Comparison of ENCODE assay signal across 13 cellular contexts in the genomic region with DNA sequence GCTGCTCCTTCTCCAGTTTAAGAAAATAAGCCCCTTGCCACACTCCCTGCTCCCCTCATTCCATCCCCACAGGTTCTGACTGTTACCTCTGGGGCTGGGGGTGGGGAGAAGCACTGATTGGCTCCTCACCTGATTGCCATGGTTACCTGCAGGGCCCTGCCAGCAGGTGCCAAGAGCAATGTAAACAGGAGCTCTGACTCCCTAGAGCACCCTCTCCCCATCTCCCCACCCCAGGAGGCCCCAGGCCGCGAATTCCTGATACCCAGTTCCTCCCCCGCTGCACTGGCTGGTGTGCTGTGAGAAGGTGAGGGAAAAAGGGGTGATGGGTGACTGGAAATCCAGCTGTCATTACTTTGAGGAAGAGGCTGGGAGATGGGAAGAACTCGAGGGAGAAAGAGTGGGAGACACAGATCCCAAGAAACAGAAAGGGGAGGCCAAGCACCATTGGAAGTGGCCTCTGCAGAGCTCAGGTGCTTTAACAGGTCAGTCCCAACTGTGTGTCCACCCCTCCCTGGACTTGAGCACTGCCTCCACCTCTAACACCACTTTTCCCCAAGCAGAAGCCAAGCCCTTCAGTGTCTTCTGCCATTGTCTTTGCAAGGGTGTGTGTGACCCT. TPM values are rescaled to one million over a fixed set of nuclear protein-coding genes. Genes with fewer than 3 reads are reported as not detected.
DNase-seq lines count a peak whose midpoint lies in the region; ATAC-seq and TF ChIP-seq lines count a peak whose summit lies in the region.
"Had no signal": no experiment of that assay in that cellular context is flagged by ENCODE, and none has a peak within 500 bp of the region (broad histone marks: within the 10 kb centered on the region; RNA-seq: fewer than 3 reads in every experiment).

No MANE protein-coding gene starts in this region.

- H3K36me3 ChIP-seq in HUES48 (ENCODE audit: control insufficient read depth, insufficient read depth, low read length) (peaks cover 20% of the 10 kb centered on the region), PC-9 (ENCODE audit: low read depth) (peaks cover 6% of the 10 kb centered on the region; the same call in 1 of the 2 replicates), left lung (peaks cover 0 to 14% of the 10 kb centered on the region in 2 donors)

- H3K4me3 ChIP-seq in HUES48 (ENCODE audit: low read depth, low read length) (peak overlapping the region; percentile 33; the same call in 1 of the 2 replicates), PC-9 (no peak overlapping the region), left lung (no peak overlapping the region), foreskin fibroblast (ENCODE audit: low read depth in 1 of 2, low read length in 2 of 2) (no peak overlapping the region)

- H3K4me1 ChIP-seq in HUES48 (ENCODE audit: control insufficient read depth, insufficient read depth, low read length) (peaks cover 34% of the 10 kb centered on the region), PC-9 (replicated peaks; ENCODE audit: insufficient read depth) (peaks cover 27% of the 10 kb centered on the region), left lung (peaks cover 21 to 69% of the 10 kb centered on the region in 2 donors)

- CTCF ChIA-PET in PC-9 (lab: Charles Lee) = interaction anchor here (0.7 to 1.5 kb wide), 2 partner anchors 9 to 12 kb away, joined by 4 to 8 read pairs; no protein-coding TSS in a partner anchor

- ATAC-seq in left lung (peak; percentile 26), GM18520 (IDR thresholded peaks at IDR 0.05; ENCODE audit: unreplicated experiment) (no peak)
- ATAC-seq: activated T-cell treated with anti-CD3 and anti-CD28 coated beads, Interleukin-2, amount 50 U/mL, for 4 hours had no signal

- H3K4me2 ChIP-seq in PC-9 = 0 out of 2 replicates have a peak overlapping the region, but pooled peaks have one; percentile 16

- no TSS peak for BruUV-seq in PC-9 (replicated peaks; lab: Mats Ljungman, UMichigan)

- H3K27ac ChIP-seq in C4-2B (peak overlapping the region; percentile 58; the same call in 1 of the 2 replicates), HUES48 (ENCODE audit: low read depth, low read length) (no peak overlapping the region), PC-9 (no peak overlapping the region), left lung (peak overlapping the region in 1 of 2 donors; percentile 33)
- H3K27ac ChIP-seq: HL-60 had no signal

- no peak for TF ChIP-seq CTCF in C4-2B (conservative IDR thresholded peaks at IDR 0.05)
- TF ChIP-seq CTCF in PC-9 (conservative IDR thresholded peaks at IDR 0.05) = no peak
- TF ChIP-seq CTCF in left lung (IDR thresholded peaks at IDR 0.05) = no peak
- no peak for TF ChIP-seq CTCF in GM20000 (IDR thresholded peaks at IDR 0.05; ENCODE audit: extremely low read depth, missing control alignments)
- no peak for TF ChIP-seq CTCF in foreskin fibroblast (IDR thresholded peaks at IDR 0.05; ENCODE audit: low read depth, low read length)

- peaks cover 52% of the 10 kb centered on the region for H4K20me1 ChIP-seq in PC-9 (ENCODE audit: insufficient read depth)

- H3K27me3 ChIP-seq in HUES48 (ENCODE audit: control insufficient read depth, insufficient read depth, low read length) (no peaks in the 10 kb centered on the region), PC-9 (ENCODE audit: insufficient read depth, low read depth) (no peaks in the 10 kb centered on the region), left lung (peaks cover 0 to 39% of the 10 kb centered on the region in 2 donors)

- DNase-seq in PC-9 (no peak), left lung (no peak), GM20000 (ENCODE audit: low spot score) (no peak), foreskin fibroblast (no peak)
- DNase-seq in activated naive CD4-positive, alpha-beta T cell (lab: John Stamatoyannopoulos, UW) = no peak
- DNase-seq: activated B cell treated with CpG ODN at 0.5 μM for 24 hours; activated T-cell treated with anti-CD3 and anti-CD28 coated beads, Interleukin-2, amount 50 U/mL, for 4 hours; CD4-positive, alpha-beta memory T cell; MV-4-11 had no signal

- no peaks in the 10 kb centered on the region for H3K9me2 ChIP-seq in PC-9 (ENCODE audit: insufficient read depth)

- POLR2A ChIA-PET in PC-9 (lab: Charles Lee; ENCODE audit: unreplicated experiment) = no interaction called here

- peaks cover 70% of the 10 kb centered on the region for H3K79me2 ChIP-seq in PC-9 (ENCODE audit: low read depth)

- peaks cover 26% of the 10 kb centered on the region; the same call in 1 of the 2 replicates for H3F3A ChIP-seq in PC-9 (ENCODE audit: insufficient read depth, low read depth)

- H2AFZ ChIP-seq in PC-9 = no peak overlapping the region

- H3K9me3 ChIP-seq in HUES48 (ENCODE audit: control insufficient read depth, insufficient read depth, low read length) (no peaks in the 10 kb centered on the region), PC-9 (ENCODE audit: insufficient read depth, low read depth) (no peaks in the 10 kb centered on the region), left lung (no peaks in the 10 kb centered on the region)

- H3K9ac ChIP-seq in HUES48 (ENCODE audit: low read depth, low read length) = no peak overlapping the region

- intact Hi-C loops in PC-9 (cut with micrococcal nuclease; ENCODE audit: unreplicated experiment) (no loop called here), left lung (cut with DNase I) (no loop called here)

RNA-seq across cellular contexts. Expression of a gene that starts 4.5 kb away (rescaled TPM):
- total RNA-seq in PC-9 (2021) = 26.9 and 43.3 TPM in 2 replicates
- total RNA-seq in left lung = 10 to 100 TPM; 40.0 to 49.5 TPM
- total RNA-seq: activated B cell treated with CpG ODN at 0.5 μM for 24 hours; CD4-positive, alpha-beta memory T cell had no signal

RNA-seq across cellular contexts. Expression of a gene that starts 8.9 kb away (rescaled TPM):
- total RNA-seq in PC-9 (2021) (262 and 278 TPM in 2 replicates), left lung (100 to 1,000 TPM; 123 to 191 TPM)

RNA-seq across cellular contexts. Expression of a gene that starts 13.5 kb away (rescaled TPM):
- total RNA-seq in PC-9 (2021) (36.6 and 38.1 TPM in 2 replicates), left lung (10 to 100 TPM; 32.9 to 49.2 TPM)

RNA-seq across cellular contexts. Expression of a gene that starts 38.6 kb away (rescaled TPM):
- total RNA-seq in PC-9 (2021) (113 and 127 TPM in 2 replicates), left lung (100 to 1,000 TPM in 1 of 2 donors, 10 to 100 TPM in 1; 80.0 to 102 TPM)

RNA-seq across cellular contexts. Expression of a gene that starts 55.7 kb away (rescaled TPM):
- total RNA-seq in PC-9 (2021) (40.6 and 47.4 TPM in 2 replicates), left lung (10 to 100 TPM; 39.8 to 43.3 TPM)
